21 cellular contexts compared by ENCODE assay signal in the genomic region with DNA sequence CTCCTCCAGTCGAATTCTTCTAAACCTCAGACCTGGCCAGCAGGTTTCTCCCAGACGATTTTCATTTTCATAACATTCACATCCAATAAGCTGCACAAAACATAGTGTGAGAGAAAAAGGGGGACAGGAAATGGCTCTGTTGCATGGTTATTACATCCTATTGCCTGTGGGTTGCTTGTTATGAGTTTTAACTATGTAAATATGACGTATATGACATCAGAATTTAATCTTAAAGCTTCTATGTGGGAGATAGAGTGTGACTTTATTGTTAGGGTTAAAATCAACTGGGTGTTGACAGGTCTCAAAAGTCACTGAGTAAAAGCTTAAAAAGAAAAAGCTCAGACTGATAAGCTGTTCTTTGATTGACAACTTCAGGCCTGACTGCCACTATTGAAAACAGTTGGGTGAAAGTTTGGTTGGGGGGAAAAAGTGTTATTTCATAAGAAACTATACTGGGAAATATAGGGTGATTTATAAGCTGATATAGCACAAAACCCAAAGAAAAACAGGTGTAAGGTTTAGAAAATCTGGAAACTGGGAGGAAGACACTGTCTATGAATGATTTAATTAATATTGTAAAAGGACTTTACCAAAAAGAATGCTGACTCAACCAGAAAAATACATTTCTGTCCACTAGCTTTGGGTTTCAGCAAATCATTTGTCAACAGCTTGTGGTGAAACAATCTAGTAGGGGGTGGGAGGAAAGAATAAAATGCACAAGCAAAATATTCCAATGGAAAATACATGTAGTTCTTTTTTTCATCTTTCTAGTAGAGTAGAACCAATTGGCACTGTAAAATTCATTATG.
"Had no signal": no experiment of that assay in that cellular context is flagged by ENCODE, and none has a peak within 500 bp of the region (broad histone marks: within the 10 kb centered on the region; RNA-seq: fewer than 3 reads in every experiment).

No MANE protein-coding gene starts in this region.

- H3K4me2 ChIP-seq: smooth muscle cell had no signal

- H3K27me3 Mint-ChIP-seq: dendritic cell treated with granulocyte-macrophage colony-stimulating factor and Interleukin-4, amounts not matched to agents 40 ng/mL and 50 ng/mL, for 4 days; effector memory CD8-positive, alpha-beta T cell had no signal

- ATAC-seq: effector memory CD8-positive, alpha-beta T cell; gastroesophageal sphincter; left lobe of liver; naive thymus-derived CD4-positive, alpha-beta T cell; psoas muscle; stimulated activated naive CD8-positive, alpha-beta T cell treated with anti-CD3 and anti-CD28 coated beads, Interleukin-15, Interleukin-2, amounts not matched to agents 100 U/mL and 50 U/mL, for 24 hours had no signal

- H3K36me3 Mint-ChIP-seq: naive thymus-derived CD4-positive, alpha-beta T cell had no signal

- H3K4me3 Mint-ChIP-seq: dendritic cell treated with granulocyte-macrophage colony-stimulating factor and Interleukin-4, amounts not matched to agents 40 ng/mL and 50 ng/mL, for 4 days; effector memory CD8-positive, alpha-beta T cell; naive thymus-derived CD4-positive, alpha-beta T cell had no signal

- H3K36me3 ChIP-seq: gastroesophageal sphincter, neutrophil, sigmoid colon, suprapubic skin, tibial artery, upper lobe of left lung, uterus had no signal

- H3K9me3 Mint-ChIP-seq: dendritic cell treated with granulocyte-macrophage colony-stimulating factor and Interleukin-4, amounts not matched to agents 40 ng/mL and 50 ng/mL, for 4 days had no signal

- H3K4me1 Mint-ChIP-seq: naive thymus-derived CD4-positive, alpha-beta T cell had no signal

- H3K27ac Mint-ChIP-seq: dendritic cell treated with granulocyte-macrophage colony-stimulating factor and Interleukin-4, amounts not matched to agents 40 ng/mL and 50 ng/mL, for 4 days; effector memory CD8-positive, alpha-beta T cell; naive thymus-derived CD4-positive, alpha-beta T cell had no signal

- DNase-seq: effector memory CD8-positive, alpha-beta T cell; erythroblast; glutamatergic neuron; islet precursor cell; mammary epithelial cell; naive thymus-derived CD4-positive, alpha-beta T cell; psoas muscle; retina; sigmoid colon; stimulated activated CD4-positive, alpha-beta T cell treated with anti-CD3 and anti-CD28 coated beads, Interleukin-2, amount 100 ng/mL, for 48 hours; stimulated activated naive CD8-positive, alpha-beta T cell treated with anti-CD3 and anti-CD28 coated beads, Interleukin-15, Interleukin-2, amounts not matched to agents 100 U/mL and 50 U/mL, for 24 hours; tibial artery; upper lobe of left lung; uterus had no signal

- H3K27me3 ChIP-seq: gastroesophageal sphincter, neutrophil, sigmoid colon, suprapubic skin, tibial artery, upper lobe of left lung, uterus had no signal

- H3K4me3 ChIP-seq: gastroesophageal sphincter, psoas muscle, sigmoid colon, smooth muscle cell, suprapubic skin, tibial artery, upper lobe of left lung, uterus had no signal

- H3K4me1 ChIP-seq: gastroesophageal sphincter, psoas muscle, sigmoid colon, upper lobe of left lung, uterus had no signal

- H3K9me3 ChIP-seq: gastroesophageal sphincter, neutrophil, psoas muscle, sigmoid colon, suprapubic skin, tibial artery, upper lobe of left lung had no signal

- H3K27ac ChIP-seq: gastroesophageal sphincter, neutrophil, psoas muscle, sigmoid colon, suprapubic skin, tibial artery, upper lobe of left lung, uterus had no signal

- FAIRE-seq: colon had no signal
